In genomic region chr11:46002146-46002545, GRCh38 we compare ENCODE assay signal across 2 cellular contexts.
TF ChIP-seq lines count a peak whose summit lies in the region.

No MANE protein-coding gene starts in this region.

TF ChIP-seq in GM23338, 12 proteins besides CTCF, POLR2A, EP300 and RAD21:
- TF ChIP-seq ZNF331 (CRISPR knock-in tag; IDR thresholded peaks at IDR 0.05; ENCODE audit: low read depth) (no peak), ZNF462 (CRISPR knock-in tag; IDR thresholded peaks at IDR 0.05) (no peak), STAT1 (IDR thresholded peaks at IDR 0.05; ENCODE audit: unreplicated experiment) (no peak), CREB1 (CRISPR knock-in tag; IDR thresholded peaks at IDR 0.05; ENCODE audit: low read depth) (no peak), REST (IDR thresholded peaks at IDR 0.05; ENCODE audit: unreplicated experiment) (no peak), NANOG (IDR thresholded peaks at IDR 0.05; ENCODE audit: borderline replicate concordance) (no peak), EZH2 (IDR thresholded peaks at IDR 0.05; ENCODE audit: low read depth, unreplicated experiment) (no peak), POLR2AphosphoS5 (IDR thresholded peaks at IDR 0.05; ENCODE audit: low read depth) (no peak), ETS1 (IDR thresholded peaks at IDR 0.05) (no peak), EZH2phosphoT487 (IDR thresholded peaks at IDR 0.05; ENCODE audit: unreplicated experiment) (no peak), JUNB (IDR thresholded peaks at IDR 0.05; ENCODE audit: unreplicated experiment) (no peak)

TF ChIP-seq in SK-N-SH, 30 proteins besides CTCF, POLR2A, EP300 and RAD21:
- TF ChIP-seq MEF2A (IDR thresholded peaks at IDR 0.05; ENCODE audit: borderline replicate concordance, low read depth): peak; percentile 14; the same call in 1 of the 2 replicates
- no peak for TF ChIP-seq MXI1 (IDR thresholded peaks at IDR 0.05; ENCODE audit: low read depth, low read length)
TF ChIP-seq in SK-N-SH: peak in this region for 1.
